Comparison of ENCODE assay signal across 14 cellular contexts in the genomic region with DNA sequence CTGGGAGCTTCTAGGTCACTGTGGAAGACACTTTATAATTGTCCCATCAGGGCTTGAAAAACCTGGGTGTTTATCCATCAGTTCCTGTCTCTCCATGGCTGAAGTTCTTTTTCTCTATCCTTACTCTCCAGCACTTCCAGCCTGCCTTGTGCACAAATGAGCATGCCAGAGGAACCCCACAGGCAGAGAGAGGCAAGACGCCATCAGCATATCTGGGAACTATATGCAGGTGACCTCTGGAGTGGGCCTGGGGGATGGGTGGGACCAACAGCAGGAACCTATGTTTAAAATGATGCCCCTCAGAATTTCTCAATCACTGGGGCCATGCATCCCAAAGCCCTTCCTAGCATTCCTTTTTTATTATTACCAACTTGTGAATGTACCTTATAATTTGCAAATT.
DNase-seq lines count a peak whose midpoint lies in the region; ATAC-seq and TF ChIP-seq lines count a peak whose summit lies in the region.
"Had no signal": no experiment of that assay in that cellular context is flagged by ENCODE, and none has a peak within 500 bp of the region (broad histone marks: within the 10 kb centered on the region; RNA-seq: fewer than 3 reads in every experiment).

No MANE protein-coding gene starts in this region.

- no peak overlapping the region for H2BK5ac ChIP-seq in neuronal stem cell (ENCODE audit: low read length)

- no peak for TF ChIP-seq POLR2A in esophagus muscularis mucosa (IDR thresholded peaks at IDR 0.05; ENCODE audit: low read depth)

- H3K4me2 ChIP-seq in neuronal stem cell (ENCODE audit: insufficient read depth, low read length, poor library complexity, severe bottlenecking), result no peak overlapping the region

- H2BK120ac ChIP-seq in neuronal stem cell (ENCODE audit: low read depth, low read length), result no peak overlapping the region

- H3K27me3 Mint-ChIP-seq in CD8-positive, alpha-beta T cell (ENCODE audit: low read depth), result peaks cover 6% of the 10 kb centered on the region

- ATAC-seq in HG03460 (IDR thresholded peaks at IDR 0.05; ENCODE audit: unreplicated experiment), result no peak
- no peak for ATAC-seq in CD8-positive, alpha-beta T cell

- CTCF ChIA-PET in CD8-positive, alpha-beta T cell (lab: Charles Lee), result interaction anchor here (0.7 kb wide), 1 partner anchor 17 kb away, joined by 3 read pairs; no protein-coding TSS in a partner anchor

- H3K4ac ChIP-seq in neuronal stem cell (ENCODE audit: low read length), result no peak overlapping the region

- H3K4me3 ChIP-seq in esophagus muscularis mucosa (no peak overlapping the region), neuronal stem cell (ENCODE audit: low read length in 2 of 2) (no peak overlapping the region)
- no peak overlapping the region for H3K4me3 ChIP-seq in CD8-positive, alpha-beta T cell (ENCODE audit: low read depth, low read length)
- H3K4me3 ChIP-seq: GM23248, HAP-1 had no signal

- no peak overlapping the region for H3K18ac ChIP-seq in neuronal stem cell (ENCODE audit: low read length)

- H3K9me3 ChIP-seq in esophagus muscularis mucosa (no peaks in the 10 kb centered on the region), neuronal stem cell (replicated peaks in 1 of 2; ENCODE audit: control insufficient read depth in 2 of 2, insufficient read depth in 1 of 2, low read depth in 1 of 2, low read length in 2 of 2) (no peaks in the 10 kb centered on the region)
- H3K9me3 ChIP-seq in CD8-positive, alpha-beta T cell (ENCODE audit: low read length), result no peaks in the 10 kb centered on the region
- H3K9me3 ChIP-seq: Caco-2, HAP-1 had no signal

- H3K79me1 ChIP-seq in neuronal stem cell (ENCODE audit: low read depth, low read length), result no peaks in the 10 kb centered on the region

- H3K14ac ChIP-seq in neuronal stem cell (ENCODE audit: low read length), result no peak overlapping the region

- H3K4me1 ChIP-seq in esophagus muscularis mucosa (no peaks in the 10 kb centered on the region), neuronal stem cell (ENCODE audit: control insufficient read depth in 2 of 2, insufficient read depth in 1 of 2, low read depth in 1 of 2, low read length in 2 of 2) (no peaks in the 10 kb centered on the region)
- H3K4me1 ChIP-seq in CD8-positive, alpha-beta T cell (ENCODE audit: insufficient read depth, low read length), result no peaks in the 10 kb centered on the region
- H3K4me1 ChIP-seq: HAP-1 had no signal

- WGBS in esophagus muscularis mucosa, result 94% methylated on average over 1 of the region's 1 CpG
- WGBS in neuronal stem cell (ENCODE audit: extremely low coverage in 2 of 2, insufficient read length in 2 of 2, insufficient replicate concordance in 1 of 2), 2 donors, result no CpG with 5 or more reads among the region's 1 CpG

- no peak for TF ChIP-seq EP300 in esophagus muscularis mucosa (IDR thresholded peaks at IDR 0.05)

- no peaks in the 10 kb centered on the region for H3K36me3 Mint-ChIP-seq in CD8-positive, alpha-beta T cell
- H3K36me3 Mint-ChIP-seq: CD4-positive, alpha-beta memory T cell had no signal

- no peak overlapping the region for H3K27ac Mint-ChIP-seq in CD8-positive, alpha-beta T cell
- H3K27ac Mint-ChIP-seq: CD4-positive, alpha-beta memory T cell; HFFc6 had no signal

- H3K4me3 Mint-ChIP-seq in CD8-positive, alpha-beta T cell, result no peak overlapping the region
- H3K4me3 Mint-ChIP-seq: CD4-positive, alpha-beta memory T cell; HFFc6 had no signal

- no peak overlapping the region for H2BK15ac ChIP-seq in neuronal stem cell (ENCODE audit: low read length)

- H3K23ac ChIP-seq in neuronal stem cell (ENCODE audit: low read depth, low read length, poor library complexity), result no peak overlapping the region

- intact Hi-C loops in esophagus muscularis mucosa (cut with DNase I), result no loop called here
- intact Hi-C loops in CD8-positive, alpha-beta T cell (cut with DNase I, micrococcal nuclease), result no loop called here

- H3K27ac ChIP-seq in esophagus muscularis mucosa (replicated peaks in 1 of 4) (no peak overlapping the region), neuronal stem cell (replicated peaks; ENCODE audit: low read length) (no peak overlapping the region)
- no peak overlapping the region for H3K27ac ChIP-seq in CD8-positive, alpha-beta T cell (ENCODE audit: low read depth, low read length)
- H3K27ac ChIP-seq: GM23248 had no signal

- H3K9ac ChIP-seq in neuronal stem cell (ENCODE audit: low read depth, low read length, poor library complexity), result no peak overlapping the region
- H3K9ac ChIP-seq: GM23248 had no signal

- H3K4me1 Mint-ChIP-seq in CD8-positive, alpha-beta T cell (ENCODE audit: low read depth), result no peaks in the 10 kb centered on the region
- H3K4me1 Mint-ChIP-seq: CD4-positive, alpha-beta memory T cell had no signal

- H3K36me3 ChIP-seq in esophagus muscularis mucosa, result no peaks in the 10 kb centered on the region
- H3K36me3 ChIP-seq in neuronal stem cell (replicated peaks in 1 of 2; ENCODE audit: control insufficient read depth in 2 of 2, insufficient read depth in 2 of 2, low read length in 2 of 2), result no peaks in the 10 kb centered on the region
- H3K36me3 ChIP-seq in CD8-positive, alpha-beta T cell (ENCODE audit: insufficient read depth, low read length), result no peaks in the 10 kb centered on the region
- H3K36me3 ChIP-seq: HAP-1 had no signal

- POLR2A ChIA-PET in CD8-positive, alpha-beta T cell (lab: Charles Lee), result interaction anchor here (0.5 to 0.8 kb wide), 2 partner anchors 157 to 1831 kb away, joined by 3 to 5 read pairs; no protein-coding TSS in a partner anchor

- H4K91ac ChIP-seq in neuronal stem cell (ENCODE audit: low read depth, low read length, poor library complexity), result no peak overlapping the region

- H3K27me3 ChIP-seq in esophagus muscularis mucosa (no peaks in the 10 kb centered on the region), neuronal stem cell (ENCODE audit: control insufficient read depth in 3 of 3, insufficient read depth in 3 of 3, low read depth in 1 of 3, low read length in 3 of 3) (no peaks in the 10 kb centered on the region)
- H3K27me3 ChIP-seq in CD8-positive, alpha-beta T cell (ENCODE audit: insufficient read depth, low read length), result no peaks in the 10 kb centered on the region

- TF ChIP-seq CTCF in esophagus muscularis mucosa (IDR thresholded peaks at IDR 0.05), result no peak
- no peak for TF ChIP-seq CTCF in CD8-positive, alpha-beta T cell (IDR thresholded peaks at IDR 0.05)

- no peak overlapping the region for H2BK12ac ChIP-seq in neuronal stem cell (ENCODE audit: low read length)

- H2AK5ac ChIP-seq in neuronal stem cell (ENCODE audit: low read depth, low read length), result no peak overlapping the region

- peak; percentile 21 for DNase-seq in NCI-H2227 treated with DMSO at 0.1 percent for 48 hours (lab: John Stamatoyannopoulos, UW)
- DNase-seq in esophagus muscularis mucosa (ENCODE audit: extremely low spot score), result peak; percentile 64
- no peak for DNase-seq in neuronal stem cell (ENCODE audit: low spot score)
- DNase-seq in CD8-positive, alpha-beta T cell, result no peak
- DNase-seq in stimulated activated CD4-positive, alpha-beta T cell treated with anti-CD3 and anti-CD28 coated beads, Interleukin-2, amount 100 ng/mL, for 24 hours, result no peak
- DNase-seq: C1 segment of cervical spinal cord; Caco-2; CD4-positive, alpha-beta memory T cell; DMS153; DND-41; GM23248; HFFc6 had no signal

- no peak overlapping the region for H4K8ac ChIP-seq in neuronal stem cell (ENCODE audit: low read depth, low read length)

- peak overlapping the region; percentile 40 for H2AFZ ChIP-seq in neuronal stem cell (ENCODE audit: low read length)
- H2AFZ ChIP-seq: GM23248 had no signal

- no peaks in the 10 kb centered on the region for H3K9me3 Mint-ChIP-seq in CD8-positive, alpha-beta T cell

Comparison
In these comparisons a context has a peak if more than half of its experiments do, and no peak if none do; other contexts are left out.
1. DNase-seq: peak in NCI-H2227 treated with DMSO at 0.1 percent for 48 hours (single experiment) and esophagus muscularis mucosa (single experiment); none in neuronal stem cell (single experiment), CD8-positive, alpha-beta T cell (0 of 7) and stimulated activated CD4-positive, alpha-beta T cell treated with anti-CD3 and anti-CD28 coated beads, Interleukin-2, amount 100 ng/mL, for 24 hours (0 of 2).